In the genomic region with DNA sequence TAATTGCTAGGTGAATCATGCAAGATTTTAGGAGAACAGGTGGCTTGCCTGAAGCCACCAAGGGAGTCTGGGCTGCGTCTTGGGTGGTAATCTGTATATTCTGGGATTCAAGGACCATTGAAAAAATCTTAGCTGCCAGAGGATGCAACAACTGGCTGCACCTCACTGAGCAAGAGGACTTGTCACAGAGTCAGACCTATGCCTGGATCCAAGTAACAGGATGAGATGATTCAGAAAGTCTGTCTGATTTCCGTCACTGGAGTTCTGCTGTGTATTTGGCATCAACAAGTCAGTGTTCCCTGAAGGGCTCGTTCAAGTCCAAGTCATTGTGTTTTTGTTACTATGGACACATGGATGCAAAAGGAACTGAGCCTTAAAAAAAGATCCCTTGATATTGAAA, we compare ENCODE assay signal across 1 cellular context.
TF ChIP-seq lines count a peak whose summit lies in the region.

No MANE protein-coding gene starts in this region.

TF ChIP-seq in endothelial cell of umbilical vein, 7 proteins besides CTCF, POLR2A, EP300 and RAD21 (continued from another document):
- TF ChIP-seq, protein P1, sequence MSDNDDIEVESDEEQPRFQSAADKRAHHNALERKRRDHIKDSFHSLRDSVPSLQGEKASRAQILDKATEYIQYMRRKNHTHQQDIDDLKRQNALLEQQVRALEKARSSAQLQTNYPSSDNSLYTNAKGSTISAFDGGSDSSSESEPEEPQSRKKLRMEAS (IDR thresholded peaks at IDR 0.05; ENCODE audit: insufficient read depth, insufficient read length), result no peak
- no peak for TF ChIP-seq POLR2AphosphoS5 (IDR thresholded peaks at IDR 0.05; ENCODE audit: insufficient read depth, low read depth, low read length)
